1 cellular context compared by ENCODE assay signal in the genomic region with DNA sequence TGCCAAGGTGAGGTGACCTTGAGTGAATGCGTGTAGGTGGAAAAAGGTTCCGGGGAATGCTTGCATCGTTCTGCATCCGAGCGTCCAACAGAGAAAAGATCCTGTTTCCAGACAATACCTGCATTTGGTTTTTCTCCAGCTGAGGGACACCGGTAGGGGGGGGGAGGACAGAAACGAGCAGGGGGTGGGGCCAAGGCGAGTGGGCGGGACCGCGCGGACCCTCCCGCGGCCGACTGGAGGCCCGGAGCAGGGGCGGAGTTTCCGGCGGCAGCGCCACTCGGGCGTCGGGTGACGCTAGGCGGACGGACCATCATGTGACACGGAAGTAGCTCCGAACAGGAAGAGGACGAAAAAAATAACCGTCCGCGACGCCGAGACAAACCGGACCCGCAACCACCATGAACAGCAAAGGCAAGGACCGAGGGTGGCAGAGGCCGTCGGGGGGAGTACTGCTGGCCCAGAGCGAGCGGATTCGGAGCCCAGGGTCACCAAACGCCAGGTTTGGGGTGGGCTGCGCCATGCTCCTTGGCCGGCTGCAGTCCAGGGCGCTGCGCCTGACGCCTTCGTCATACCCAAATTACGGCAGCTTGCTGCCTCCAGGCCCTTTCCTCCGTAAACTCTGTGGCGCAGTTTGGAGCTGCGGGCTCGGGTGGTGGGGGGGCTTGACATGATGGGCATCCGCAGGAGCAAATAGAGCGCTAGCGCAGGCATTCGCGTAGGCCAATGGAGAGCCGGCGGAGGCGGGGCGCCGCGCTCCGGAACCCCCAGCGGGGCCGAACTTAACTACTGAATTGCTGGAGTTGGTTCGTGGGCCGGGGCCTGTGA.
A peak's percentile ranks its signal among the peaks of the same experiment; 100 is the strongest.
TF ChIP-seq lines count a peak whose summit lies in the region.

A gene with protein sequence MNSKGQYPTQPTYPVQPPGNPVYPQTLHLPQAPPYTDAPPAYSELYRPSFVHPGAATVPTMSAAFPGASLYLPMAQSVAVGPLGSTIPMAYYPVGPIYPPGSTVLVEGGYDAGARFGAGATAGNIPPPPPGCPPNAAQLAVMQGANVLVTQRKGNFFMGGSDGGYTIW (plus strand): TSS at position 317 of the 825 bp plus-strand sequence. CDS start 82 bp downstream, at position 399.

TF ChIP-seq in HepG2, 621 proteins besides CTCF, POLR2A, EP300 and RAD21 (continued from another document and continues in another):
- TF ChIP-seq CENPX (CRISPR knock-in tag; IDR thresholded peaks at IDR 0.05) = no peak
- TF ChIP-seq, protein P1, sequence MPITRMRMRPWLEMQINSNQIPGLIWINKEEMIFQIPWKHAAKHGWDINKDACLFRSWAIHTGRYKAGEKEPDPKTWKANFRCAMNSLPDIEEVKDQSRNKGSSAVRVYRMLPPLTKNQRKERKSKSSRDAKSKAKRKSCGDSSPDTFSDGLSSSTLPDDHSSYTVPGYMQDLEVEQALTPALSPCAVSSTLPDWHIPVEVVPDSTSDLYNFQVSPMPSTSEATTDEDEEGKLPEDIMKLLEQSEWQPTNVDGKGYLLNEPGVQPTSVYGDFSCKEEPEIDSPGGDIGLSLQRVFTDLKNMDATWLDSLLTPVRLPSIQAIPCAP (CRISPR knock-in tag; IDR thresholded peaks at IDR 0.05; ENCODE audit: low read depth) = 0 out of 2 replicates have a peak, but pooled peaks have one; percentile 66
- TF ChIP-seq, protein P2, sequence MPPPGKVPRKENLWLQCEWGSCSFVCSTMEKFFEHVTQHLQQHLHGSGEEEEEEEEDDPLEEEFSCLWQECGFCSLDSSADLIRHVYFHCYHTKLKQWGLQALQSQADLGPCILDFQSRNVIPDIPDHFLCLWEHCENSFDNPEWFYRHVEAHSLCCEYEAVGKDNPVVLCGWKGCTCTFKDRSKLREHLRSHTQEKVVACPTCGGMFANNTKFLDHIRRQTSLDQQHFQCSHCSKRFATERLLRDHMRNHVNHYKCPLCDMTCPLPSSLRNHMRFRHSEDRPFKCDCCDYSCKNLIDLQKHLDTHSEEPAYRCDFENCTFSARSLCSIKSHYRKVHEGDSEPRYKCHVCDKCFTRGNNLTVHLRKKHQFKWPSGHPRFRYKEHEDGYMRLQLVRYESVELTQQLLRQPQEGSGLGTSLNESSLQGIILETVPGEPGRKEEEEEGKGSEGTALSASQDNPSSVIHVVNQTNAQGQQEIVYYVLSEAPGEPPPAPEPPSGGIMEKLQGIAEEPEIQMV (CRISPR knock-in tag; IDR thresholded peaks at IDR 0.05; ENCODE audit: low read depth) = 0 out of 2 replicates have a peak, but pooled peaks have one; percentile 33
- TF ChIP-seq ZNF83 (CRISPR knock-in tag; IDR thresholded peaks at IDR 0.05; ENCODE audit: borderline replicate concordance) = no peak
- no peak for TF ChIP-seq NFIB (CRISPR knock-in tag; IDR thresholded peaks at IDR 0.05; ENCODE audit: borderline replicate concordance)
- no peak for TF ChIP-seq TRIM24 (CRISPR knock-in tag; IDR thresholded peaks at IDR 0.05)
- TF ChIP-seq, protein P3, sequence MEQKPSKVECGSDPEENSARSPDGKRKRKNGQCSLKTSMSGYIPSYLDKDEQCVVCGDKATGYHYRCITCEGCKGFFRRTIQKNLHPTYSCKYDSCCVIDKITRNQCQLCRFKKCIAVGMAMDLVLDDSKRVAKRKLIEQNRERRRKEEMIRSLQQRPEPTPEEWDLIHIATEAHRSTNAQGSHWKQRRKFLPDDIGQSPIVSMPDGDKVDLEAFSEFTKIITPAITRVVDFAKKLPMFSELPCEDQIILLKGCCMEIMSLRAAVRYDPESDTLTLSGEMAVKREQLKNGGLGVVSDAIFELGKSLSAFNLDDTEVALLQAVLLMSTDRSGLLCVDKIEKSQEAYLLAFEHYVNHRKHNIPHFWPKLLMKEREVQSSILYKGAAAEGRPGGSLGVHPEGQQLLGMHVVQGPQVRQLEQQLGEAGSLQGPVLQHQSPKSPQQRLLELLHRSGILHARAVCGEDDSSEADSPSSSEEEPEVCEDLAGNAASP (CRISPR knock-in tag; IDR thresholded peaks at IDR 0.05; ENCODE audit: borderline replicate concordance) = no peak
- peak; percentile 78 for TF ChIP-seq HNRNPL (IDR thresholded peaks at IDR 0.05; ENCODE audit: low read depth, low read length)
- TF ChIP-seq ZNF256 (CRISPR knock-in tag; conservative IDR thresholded peaks at IDR 0.05) = peak; percentile 66; the same call in 1 of the 2 replicates
- TF ChIP-seq ZNF546 (CRISPR knock-in tag; conservative IDR thresholded peaks at IDR 0.05) = peak; percentile 91
- TF ChIP-seq ZNF431 (CRISPR knock-in tag; IDR thresholded peaks at IDR 0.05; ENCODE audit: borderline replicate concordance, low read depth) = no peak
- TF ChIP-seq SRSF1 (optimal IDR thresholded peaks at IDR 0.05; ENCODE audit: low read depth, low read length) = peak; percentile 79
- no peak for TF ChIP-seq ARNT (IDR thresholded peaks at IDR 0.05)
- TF ChIP-seq ZNF713 (CRISPR knock-in tag; IDR thresholded peaks at IDR 0.05) = no peak
- TF ChIP-seq ZNF382 (CRISPR knock-in tag; IDR thresholded peaks at IDR 0.05; ENCODE audit: borderline replicate concordance) = no peak
- TF ChIP-seq ZIK1 (CRISPR knock-in tag; IDR thresholded peaks at IDR 0.05; ENCODE audit: borderline replicate concordance, low read depth) = 0 out of 2 replicates have a peak, but pooled peaks have one; percentile 40
- TF ChIP-seq SOX6 (IDR thresholded peaks at IDR 0.05) = no peak
- peak; percentile 46; the same call in 1 of the 2 replicates for TF ChIP-seq SOX6 (CRISPR knock-in tag; IDR thresholded peaks at IDR 0.05)
- TF ChIP-seq, protein P4, sequence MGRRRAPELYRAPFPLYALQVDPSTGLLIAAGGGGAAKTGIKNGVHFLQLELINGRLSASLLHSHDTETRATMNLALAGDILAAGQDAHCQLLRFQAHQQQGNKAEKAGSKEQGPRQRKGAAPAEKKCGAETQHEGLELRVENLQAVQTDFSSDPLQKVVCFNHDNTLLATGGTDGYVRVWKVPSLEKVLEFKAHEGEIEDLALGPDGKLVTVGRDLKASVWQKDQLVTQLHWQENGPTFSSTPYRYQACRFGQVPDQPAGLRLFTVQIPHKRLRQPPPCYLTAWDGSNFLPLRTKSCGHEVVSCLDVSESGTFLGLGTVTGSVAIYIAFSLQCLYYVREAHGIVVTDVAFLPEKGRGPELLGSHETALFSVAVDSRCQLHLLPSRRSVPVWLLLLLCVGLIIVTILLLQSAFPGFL (CRISPR knock-in tag; IDR thresholded peaks at IDR 0.05) = no peak
- TF ChIP-seq ZNF598 (CRISPR knock-in tag; IDR thresholded peaks at IDR 0.05; ENCODE audit: borderline replicate concordance) = peak; percentile 31; the same call in 1 of the 2 replicates
- TF ChIP-seq ZNF75D (CRISPR knock-in tag; IDR thresholded peaks at IDR 0.05; ENCODE audit: borderline replicate concordance) = no peak
- no peak for TF ChIP-seq LCORL (IDR thresholded peaks at IDR 0.05)
- no peak for TF ChIP-seq LCORL (CRISPR knock-in tag; IDR thresholded peaks at IDR 0.05)
- TF ChIP-seq MYNN (CRISPR knock-in tag; IDR thresholded peaks at IDR 0.05; ENCODE audit: low read depth) = no peak
- peak; percentile 77; the same call in 1 of the 2 replicates for TF ChIP-seq ZFP90 (CRISPR knock-in tag; IDR thresholded peaks at IDR 0.05; ENCODE audit: borderline replicate concordance)
- no peak; the same call in 1 of the 2 replicates for TF ChIP-seq TARDBP (CRISPR knock-in tag; IDR thresholded peaks at IDR 0.05)
- TF ChIP-seq ZNF367 (CRISPR knock-in tag; IDR thresholded peaks at IDR 0.05; ENCODE audit: borderline replicate concordance) = no peak
- TF ChIP-seq, protein P5, sequence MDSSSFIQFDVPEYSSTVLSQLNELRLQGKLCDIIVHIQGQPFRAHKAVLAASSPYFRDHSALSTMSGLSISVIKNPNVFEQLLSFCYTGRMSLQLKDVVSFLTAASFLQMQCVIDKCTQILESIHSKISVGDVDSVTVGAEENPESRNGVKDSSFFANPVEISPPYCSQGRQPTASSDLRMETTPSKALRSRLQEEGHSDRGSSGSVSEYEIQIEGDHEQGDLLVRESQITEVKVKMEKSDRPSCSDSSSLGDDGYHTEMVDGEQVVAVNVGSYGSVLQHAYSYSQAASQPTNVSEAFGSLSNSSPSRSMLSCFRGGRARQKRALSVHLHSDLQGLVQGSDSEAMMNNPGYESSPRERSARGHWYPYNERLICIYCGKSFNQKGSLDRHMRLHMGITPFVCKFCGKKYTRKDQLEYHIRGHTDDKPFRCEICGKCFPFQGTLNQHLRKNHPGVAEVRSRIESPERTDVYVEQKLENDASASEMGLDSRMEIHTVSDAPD (CRISPR knock-in tag; IDR thresholded peaks at IDR 0.05) = no peak
- 0 out of 2 replicates have a peak, but pooled peaks have one; percentile 25 for TF ChIP-seq ZNF205 (CRISPR knock-in tag; IDR thresholded peaks at IDR 0.05)
- TF ChIP-seq DR1 (CRISPR knock-in tag; IDR thresholded peaks at IDR 0.05) = no peak
- no peak for TF ChIP-seq SOX13 (IDR thresholded peaks at IDR 0.05)
- TF ChIP-seq SOX13 (CRISPR knock-in tag; conservative IDR thresholded peaks at IDR 0.05 in 1 of 2, IDR thresholded peaks at IDR 0.05 in 1 of 2) = no peak
- TF ChIP-seq, protein P6, sequence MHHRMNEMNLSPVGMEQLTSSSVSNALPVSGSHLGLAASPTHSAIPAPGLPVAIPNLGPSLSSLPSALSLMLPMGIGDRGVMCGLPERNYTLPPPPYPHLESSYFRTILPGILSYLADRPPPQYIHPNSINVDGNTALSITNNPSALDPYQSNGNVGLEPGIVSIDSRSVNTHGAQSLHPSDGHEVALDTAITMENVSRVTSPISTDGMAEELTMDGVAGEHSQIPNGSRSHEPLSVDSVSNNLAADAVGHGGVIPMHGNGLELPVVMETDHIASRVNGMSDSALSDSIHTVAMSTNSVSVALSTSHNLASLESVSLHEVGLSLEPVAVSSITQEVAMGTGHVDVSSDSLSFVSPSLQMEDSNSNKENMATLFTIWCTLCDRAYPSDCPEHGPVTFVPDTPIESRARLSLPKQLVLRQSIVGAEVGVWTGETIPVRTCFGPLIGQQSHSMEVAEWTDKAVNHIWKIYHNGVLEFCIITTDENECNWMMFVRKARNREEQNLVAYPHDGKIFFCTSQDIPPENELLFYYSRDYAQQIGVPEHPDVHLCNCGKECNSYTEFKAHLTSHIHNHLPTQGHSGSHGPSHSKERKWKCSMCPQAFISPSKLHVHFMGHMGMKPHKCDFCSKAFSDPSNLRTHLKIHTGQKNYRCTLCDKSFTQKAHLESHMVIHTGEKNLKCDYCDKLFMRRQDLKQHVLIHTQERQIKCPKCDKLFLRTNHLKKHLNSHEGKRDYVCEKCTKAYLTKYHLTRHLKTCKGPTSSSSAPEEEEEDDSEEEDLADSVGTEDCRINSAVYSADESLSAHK (CRISPR knock-in tag; IDR thresholded peaks at IDR 0.05; ENCODE audit: borderline replicate concordance) = no peak
- TF ChIP-seq GATAD2A (CRISPR knock-in tag; IDR thresholded peaks at IDR 0.05) = no peak
- peak; percentile 42; the same call in 1 of the 2 replicates for TF ChIP-seq ETV5 (CRISPR knock-in tag; IDR thresholded peaks at IDR 0.05; ENCODE audit: borderline replicate concordance)
- TF ChIP-seq NAIF1 (CRISPR knock-in tag; IDR thresholded peaks at IDR 0.05; ENCODE audit: borderline replicate concordance) = no peak
- no peak for TF ChIP-seq ZNF616 (CRISPR knock-in tag; IDR thresholded peaks at IDR 0.05; ENCODE audit: low read depth)
- no peak; the same call in 1 of the 2 replicates for TF ChIP-seq ZNF614 (CRISPR knock-in tag; IDR thresholded peaks at IDR 0.05; ENCODE audit: borderline replicate concordance)
- TF ChIP-seq, protein P7, sequence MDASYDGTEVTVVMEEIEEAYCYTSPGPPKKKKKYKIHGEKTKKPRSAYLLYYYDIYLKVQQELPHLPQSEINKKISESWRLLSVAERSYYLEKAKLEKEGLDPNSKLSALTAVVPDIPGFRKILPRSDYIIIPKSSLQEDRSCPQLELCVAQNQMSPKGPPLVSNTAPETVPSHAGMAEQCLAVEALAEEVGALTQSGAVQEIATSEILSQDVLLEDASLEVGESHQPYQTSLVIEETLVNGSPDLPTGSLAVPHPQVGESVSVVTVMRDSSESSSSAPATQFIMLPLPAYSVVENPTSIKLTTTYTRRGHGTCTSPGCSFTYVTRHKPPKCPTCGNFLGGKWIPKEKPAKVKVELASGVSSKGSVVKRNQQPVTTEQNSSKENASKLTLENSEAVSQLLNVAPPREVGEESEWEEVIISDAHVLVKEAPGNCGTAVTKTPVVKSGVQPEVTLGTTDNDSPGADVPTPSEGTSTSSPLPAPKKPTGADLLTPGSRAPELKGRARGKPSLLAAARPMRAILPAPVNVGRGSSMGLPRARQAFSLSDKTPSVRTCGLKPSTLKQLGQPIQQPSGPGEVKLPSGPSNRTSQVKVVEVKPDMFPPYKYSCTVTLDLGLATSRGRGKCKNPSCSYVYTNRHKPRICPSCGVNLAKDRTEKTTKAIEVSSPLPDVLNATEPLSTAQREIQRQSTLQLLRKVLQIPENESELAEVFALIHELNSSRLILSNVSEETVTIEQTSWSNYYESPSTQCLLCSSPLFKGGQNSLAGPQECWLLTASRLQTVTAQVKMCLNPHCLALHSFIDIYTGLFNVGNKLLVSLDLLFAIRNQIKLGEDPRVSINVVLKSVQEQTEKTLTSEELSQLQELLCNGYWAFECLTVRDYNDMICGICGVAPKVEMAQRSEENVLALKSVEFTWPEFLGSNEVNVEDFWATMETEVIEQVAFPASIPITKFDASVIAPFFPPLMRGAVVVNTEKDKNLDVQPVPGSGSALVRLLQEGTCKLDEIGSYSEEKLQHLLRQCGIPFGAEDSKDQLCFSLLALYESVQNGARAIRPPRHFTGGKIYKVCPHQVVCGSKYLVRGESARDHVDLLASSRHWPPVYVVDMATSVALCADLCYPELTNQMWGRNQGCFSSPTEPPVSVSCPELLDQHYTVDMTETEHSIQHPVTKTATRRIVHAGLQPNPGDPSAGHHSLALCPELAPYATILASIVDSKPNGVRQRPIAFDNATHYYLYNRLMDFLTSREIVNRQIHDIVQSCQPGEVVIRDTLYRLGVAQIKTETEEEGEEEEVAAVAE (CRISPR knock-in tag; IDR thresholded peaks at IDR 0.05; ENCODE audit: borderline replicate concordance) = peak; percentile 54; the same call in 1 of the 2 replicates
- no peak for TF ChIP-seq ZNF7 (CRISPR knock-in tag; IDR thresholded peaks at IDR 0.05)
- TF ChIP-seq, protein P8, sequence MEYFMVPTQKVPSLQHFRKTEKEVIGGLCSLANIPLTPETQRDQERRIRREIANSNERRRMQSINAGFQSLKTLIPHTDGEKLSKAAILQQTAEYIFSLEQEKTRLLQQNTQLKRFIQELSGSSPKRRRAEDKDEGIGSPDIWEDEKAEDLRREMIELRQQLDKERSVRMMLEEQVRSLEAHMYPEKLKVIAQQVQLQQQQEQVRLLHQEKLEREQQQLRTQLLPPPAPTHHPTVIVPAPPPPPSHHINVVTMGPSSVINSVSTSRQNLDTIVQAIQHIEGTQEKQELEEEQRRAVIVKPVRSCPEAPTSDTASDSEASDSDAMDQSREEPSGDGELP (IDR thresholded peaks at IDR 0.05; ENCODE audit: borderline replicate concordance, low read depth) = peak; percentile 46; the same call in 1 of the 2 replicates
- no peak for TF ChIP-seq SIX1 (CRISPR knock-in tag; IDR thresholded peaks at IDR 0.05; ENCODE audit: borderline replicate concordance)
- TF ChIP-seq ZNF274 (CRISPR knock-in tag; IDR thresholded peaks at IDR 0.05) = 0 out of 2 replicates have a peak, but pooled peaks have one; percentile 23
- TF ChIP-seq, protein P9, sequence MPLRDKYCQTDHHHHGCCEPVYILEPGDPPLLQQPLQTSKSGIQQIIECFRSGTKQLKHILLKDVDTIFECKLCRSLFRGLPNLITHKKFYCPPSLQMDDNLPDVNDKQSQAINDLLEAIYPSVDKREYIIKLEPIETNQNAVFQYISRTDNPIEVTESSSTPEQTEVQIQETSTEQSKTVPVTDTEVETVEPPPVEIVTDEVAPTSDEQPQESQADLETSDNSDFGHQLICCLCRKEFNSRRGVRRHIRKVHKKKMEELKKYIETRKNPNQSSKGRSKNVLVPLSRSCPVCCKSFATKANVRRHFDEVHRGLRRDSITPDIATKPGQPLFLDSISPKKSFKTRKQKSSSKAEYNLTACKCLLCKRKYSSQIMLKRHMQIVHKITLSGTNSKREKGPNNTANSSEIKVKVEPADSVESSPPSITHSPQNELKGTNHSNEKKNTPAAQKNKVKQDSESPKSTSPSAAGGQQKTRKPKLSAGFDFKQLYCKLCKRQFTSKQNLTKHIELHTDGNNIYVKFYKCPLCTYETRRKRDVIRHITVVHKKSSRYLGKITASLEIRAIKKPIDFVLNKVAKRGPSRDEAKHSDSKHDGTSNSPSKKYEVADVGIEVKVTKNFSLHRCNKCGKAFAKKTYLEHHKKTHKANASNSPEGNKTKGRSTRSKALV (CRISPR knock-in tag; IDR thresholded peaks at IDR 0.05) = peak; percentile 67; the same call in 1 of the 2 replicates
